In the genomic region with DNA sequence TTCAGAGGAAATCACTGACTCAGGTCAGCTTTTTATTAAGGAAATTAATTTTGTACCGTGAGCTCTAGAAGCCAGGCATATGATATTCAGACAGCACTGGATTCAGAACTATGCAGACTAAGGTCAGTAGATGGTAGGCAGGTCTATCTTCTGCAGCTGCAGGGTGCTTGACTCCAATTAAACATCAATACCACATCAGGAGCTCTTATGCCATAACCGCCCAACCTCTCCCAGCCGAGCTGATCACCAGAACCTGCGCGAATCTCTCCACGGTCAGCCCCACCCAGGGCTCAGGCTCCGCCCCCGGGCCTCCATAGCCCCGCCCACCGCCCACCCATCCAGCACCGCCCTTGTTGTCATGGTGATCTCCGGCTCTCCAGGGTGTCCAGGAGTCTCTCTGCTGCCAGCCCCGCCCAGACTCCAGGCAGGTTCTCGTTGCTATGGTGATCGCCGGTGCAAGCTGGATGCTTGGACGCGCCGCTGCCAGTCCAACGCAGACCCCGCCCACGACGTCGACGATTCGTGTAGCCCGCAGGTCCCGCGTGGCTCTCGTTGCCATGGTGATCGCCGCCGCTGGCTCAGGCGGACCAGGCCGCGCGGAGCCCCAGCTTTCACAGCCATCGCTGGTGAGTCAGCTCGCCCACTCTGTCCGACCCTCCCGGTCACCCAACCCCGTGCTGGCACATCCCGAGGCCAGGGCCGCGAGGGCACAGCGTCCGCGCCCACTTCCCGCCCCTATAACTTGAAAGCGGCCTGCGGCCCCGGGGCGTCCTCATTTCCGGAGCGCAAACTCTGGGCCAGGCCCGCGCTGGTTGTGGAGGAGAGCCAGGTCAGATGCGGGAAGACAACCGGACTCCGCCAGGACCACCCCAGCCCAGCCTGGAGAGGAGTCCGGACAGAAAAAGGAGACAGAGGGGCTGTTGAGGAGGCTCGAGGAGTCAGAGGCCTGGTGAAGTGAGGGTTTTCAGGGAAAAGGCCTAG, we compare ENCODE assay signal across 8 cellular contexts. TPM values are rescaled to one million over a fixed set of nuclear protein-coding genes. Genes with fewer than 3 reads are reported as not detected.
DNase-seq lines count a peak whose midpoint lies in the region; ATAC-seq and TF ChIP-seq lines count a peak whose summit lies in the region.

A gene with protein sequence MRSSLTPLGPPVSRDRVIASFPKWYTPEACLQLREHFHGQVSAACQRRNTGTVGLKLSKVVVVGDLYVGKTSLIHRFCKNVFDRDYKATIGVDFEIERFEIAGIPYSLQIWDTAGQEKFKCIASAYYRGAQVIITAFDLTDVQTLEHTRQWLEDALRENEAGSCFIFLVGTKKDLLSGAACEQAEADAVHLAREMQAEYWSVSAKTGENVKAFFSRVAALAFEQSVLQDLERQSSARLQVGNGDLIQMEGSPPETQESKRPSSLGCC (plus strand): TSS at position 552 of the 981 bp plus-strand sequence. CDS start 1,140 bp downstream, outside the sequence.

- H3K9me3 ChIP-seq in left lung: no peaks in the 10 kb centered on the region

- no peak within 1 kb of the TSS for H3K27ac Mint-ChIP-seq in activated CD8-positive, alpha-beta T cell treated with anti-CD3 and anti-CD28 coated beads for 36 hours

- H3K27me3 ChIP-seq in dorsolateral prefrontal cortex (no peaks in the 10 kb centered on the region), left lung (no peaks in the 10 kb centered on the region)

- no peaks in the 10 kb centered on the region for H3K36me3 ChIP-seq in left lung

- peaks cover 42% of the 10 kb centered on the region for H3K4me1 Mint-ChIP-seq in activated CD8-positive, alpha-beta T cell treated with anti-CD3 and anti-CD28 coated beads for 36 hours (ENCODE audit: low read depth)

- CTCF ChIA-PET in activated CD8-positive, alpha-beta T cell treated with anti-CD3 and anti-CD28 coated beads for 36 hours (lab: Charles Lee): interaction anchor here (0.7 to 2.8 kb wide), 9 partner anchors 11 to 241 kb away, joined by 3 to 14 read pairs (median 3); no protein-coding TSS in a partner anchor

- H3K9me3 Mint-ChIP-seq in activated CD8-positive, alpha-beta T cell treated with anti-CD3 and anti-CD28 coated beads for 36 hours: no peaks in the 10 kb centered on the region

- POLR2A ChIA-PET in activated CD8-positive, alpha-beta T cell treated with anti-CD3 and anti-CD28 coated beads for 36 hours (lab: Charles Lee): no interaction called here

- intact Hi-C loops in activated CD8-positive, alpha-beta T cell treated with anti-CD3 and anti-CD28 coated beads for 36 hours (cut with micrococcal nuclease): no loop called here
- intact Hi-C loops in dorsolateral prefrontal cortex (cut with DNase I): no loop called here
- intact Hi-C loops in left lung (cut with DNase I): no loop called here

- H3K27me3 Mint-ChIP-seq in activated CD8-positive, alpha-beta T cell treated with anti-CD3 and anti-CD28 coated beads for 36 hours: no peaks in the 10 kb centered on the region

- DNase-seq in NCI-H524 treated with DMSO at 0.1 percent for 48 hours (lab: John Stamatoyannopoulos, UW) (peak; percentile 94), dorsolateral prefrontal cortex (peak; percentile 93 to 99 (median 98)), left lung (peak; percentile 98 to 99)
- DNase-seq in activated CD8-positive, alpha-beta T cell treated with anti-CD3 and anti-CD28 coated beads for 36 hours: peak; percentile 90
- DNase-seq in stimulated activated CD4-positive, alpha-beta T cell treated with anti-CD3 and anti-CD28 coated beads, Interleukin-1b, Interleukin-23, amount 100 ng/mL, for 4 hours (ENCODE audit: low read depth in 2 of 2): peak; percentile 61 to 65

- H3K27ac ChIP-seq in C4-2B (peak within 1 kb of the TSS; percentile 80), dorsolateral prefrontal cortex (peak within 1 kb of the TSS in 54 of 59 donors; percentile 3 to 89 (median 60)), left lung (peak within 1 kb of the TSS; percentile 26 to 69)

- TF ChIP-seq CTCF in C4-2B (conservative IDR thresholded peaks at IDR 0.05) (no peak), dorsolateral prefrontal cortex (IDR thresholded peaks at IDR 0.05 in 54 of 56, conservative IDR thresholded peaks at IDR 0.05 in 2 of 56; ENCODE audit: low read depth in 1 of 56, partially characterized antibody in 56 of 56) (no peak), left lung (IDR thresholded peaks at IDR 0.05) (no peak)
- no peak for TF ChIP-seq CTCF in activated CD8-positive, alpha-beta T cell treated with anti-CD3 and anti-CD28 coated beads for 36 hours (IDR thresholded peaks at IDR 0.05)

- peaks cover 8 to 62% of the 10 kb centered on the region in 2 donors for H3K4me1 ChIP-seq in left lung

- peak within 1 kb of the TSS; percentile 33 to 81 (median 71) for H3K4me3 ChIP-seq in dorsolateral prefrontal cortex
- peak within 1 kb of the TSS; percentile 29 to 44 for H3K4me3 ChIP-seq in left lung

- ATAC-seq in HG02588 (IDR thresholded peaks at IDR 0.05; ENCODE audit: unreplicated experiment) (peak; percentile 34), left lung (peak; percentile 81), GM19463 (IDR thresholded peaks at IDR 0.05; ENCODE audit: unreplicated experiment) (no peak)
- peak; percentile 49 for ATAC-seq in activated CD8-positive, alpha-beta T cell treated with anti-CD3 and anti-CD28 coated beads for 36 hours

- H3K4me3 Mint-ChIP-seq in activated CD8-positive, alpha-beta T cell treated with anti-CD3 and anti-CD28 coated beads for 36 hours: peak within 1 kb of the TSS; percentile 61

- H3K36me3 Mint-ChIP-seq in activated CD8-positive, alpha-beta T cell treated with anti-CD3 and anti-CD28 coated beads for 36 hours (ENCODE audit: low read depth): no peaks in the 10 kb centered on the region

RNA-seq across cellular contexts. Expression of the gene that starts here (rescaled TPM):
- under 1 TPM; 0.20 to 0.22 TPM for total RNA-seq in activated CD8-positive, alpha-beta T cell treated with anti-CD3 and anti-CD28 coated beads for 36 hours
- total RNA-seq in dorsolateral prefrontal cortex (10 to 100 TPM in 101 of 120 experiments, 1 to 10 TPM in 19; 7.2 to 20.6 (median 12.3) TPM), left lung (1 to 10 TPM; 3.8 to 10.0 TPM)

Comparison
In these comparisons a context has a peak if more than half of its experiments do, and no peak if none do; other contexts are left out.
1. Peak in DNase-seq and ATAC-seq in activated CD8-positive, alpha-beta T cell treated with anti-CD3 and anti-CD28 coated beads for 36 hours; RNA of the gene not detected or under 1 TPM.